In the genomic region with DNA sequence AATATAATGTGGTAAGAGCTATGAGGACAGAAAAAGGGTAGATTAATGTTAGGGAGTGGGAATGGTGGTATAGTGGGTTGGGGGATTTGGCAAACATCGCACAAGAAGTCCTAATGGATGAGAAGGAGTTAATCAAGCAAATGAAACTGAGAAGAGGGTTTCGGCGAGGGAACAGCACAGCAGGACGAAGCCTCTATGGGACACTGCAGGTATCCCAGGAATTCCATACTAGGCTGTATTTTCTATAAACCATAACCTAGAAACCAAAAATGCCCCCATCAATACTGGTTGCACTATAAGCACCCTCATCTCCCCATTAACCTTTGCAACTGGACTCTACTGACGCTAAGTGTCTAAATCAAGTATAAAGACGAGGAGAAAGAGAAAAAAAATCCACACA, we compare ENCODE assay signal across 23 cellular contexts. TPM values are rescaled to one million over a fixed set of nuclear protein-coding genes. Genes with fewer than 3 reads are reported as not detected.
DNase-seq lines count a peak whose midpoint lies in the region; ATAC-seq and TF ChIP-seq lines count a peak whose summit lies in the region.
"Had no signal": no experiment of that assay in that cellular context is flagged by ENCODE, and none has a peak within 500 bp of the region (broad histone marks: within the 10 kb centered on the region; RNA-seq: fewer than 3 reads in every experiment).

No MANE protein-coding gene starts in this region.

- TF ChIP-seq CTCF in natural killer cell (IDR thresholded peaks at IDR 0.05) (no peak), WTC11 (IDR thresholded peaks at IDR 0.05) (no peak)

- intact Hi-C loops in natural killer cell (cut with micrococcal nuclease): no loop called here

- peak overlapping the region; percentile 47 for H3K4me3 Mint-ChIP-seq in natural killer cell
- H3K4me3 Mint-ChIP-seq in natural killer cell treated with Interleukin-12 subunit alpha and Interleukin-12 subunit beta and Interleukin-15 and Interleukin-18, amount 100 ng/mL, for 72 hours: no peak overlapping the region
- no peak overlapping the region; the same call in 1 of the 2 replicates for H3K4me3 Mint-ChIP-seq in WTC11
- peak overlapping the region in 4 of 5 donors; percentile 4 to 30 (median 20) for H3K4me3 Mint-ChIP-seq in immature natural killer cell
- H3K4me3 Mint-ChIP-seq: CD4-positive, alpha-beta T cell had no signal

- H3K27me3 Mint-ChIP-seq in natural killer cell (ENCODE audit: low read depth in 2 of 2): no peaks in the 10 kb centered on the region
- H3K27me3 Mint-ChIP-seq in natural killer cell treated with Interleukin-12 subunit alpha and Interleukin-12 subunit beta and Interleukin-15 and Interleukin-18, amount 100 ng/mL, for 72 hours: no peaks in the 10 kb centered on the region
- peaks cover 3% of the 10 kb centered on the region; the same call in 1 of the 2 replicates for H3K27me3 Mint-ChIP-seq in WTC11 (ENCODE audit: low read depth)
- H3K27me3 Mint-ChIP-seq in immature natural killer cell (ENCODE audit: low read depth in 3 of 3): peaks cover 0 to 4% (median 0%) of the 10 kb centered on the region in 3 donors
- H3K27me3 Mint-ChIP-seq: CD4-positive, alpha-beta T cell had no signal

- ATAC-seq in natural killer cell (no peak), WTC11 (0 out of 2 replicates have a peak, but pooled peaks have one; percentile 15), GM21576 (IDR thresholded peaks at IDR 0.05; ENCODE audit: unreplicated experiment) (no peak), HG02973 (IDR thresholded peaks at IDR 0.05; ENCODE audit: unreplicated experiment) (no peak)
- no peak for ATAC-seq in natural killer cell treated with Interleukin-12 subunit alpha and Interleukin-12 subunit beta and Interleukin-15 and Interleukin-18, amount 100 ng/mL, for 72 hours
- ATAC-seq: GM12878, SK-N-SH treated with all-trans-retinoic acid at 6 μM for 48 hours had no signal

- no peaks in the 10 kb centered on the region for H3K36me3 Mint-ChIP-seq in natural killer cell
- H3K36me3 Mint-ChIP-seq in natural killer cell treated with Interleukin-12 subunit alpha and Interleukin-12 subunit beta and Interleukin-15 and Interleukin-18, amount 100 ng/mL, for 72 hours: peaks cover 6% of the 10 kb centered on the region
- peaks cover 7% of the 10 kb centered on the region for H3K36me3 Mint-ChIP-seq in WTC11
- H3K36me3 Mint-ChIP-seq in immature natural killer cell: peaks cover 0 to 5% (median 4%) of the 10 kb centered on the region in 3 donors

- POLR2A ChIA-PET in WTC11 (lab: Charles Lee): interaction anchor here (0.6 kb wide), 1 partner anchor 131 kb away, joined by 5 read pairs; no protein-coding TSS in a partner anchor

- peak overlapping the region; percentile 29 for H3K27ac Mint-ChIP-seq in natural killer cell
- H3K27ac Mint-ChIP-seq in natural killer cell treated with Interleukin-12 subunit alpha and Interleukin-12 subunit beta and Interleukin-15 and Interleukin-18, amount 100 ng/mL, for 72 hours: no peak overlapping the region
- H3K27ac Mint-ChIP-seq in WTC11: peak overlapping the region; percentile 24
- peak overlapping the region in 4 of 6 donors; percentile 15 to 56 (median 32) for H3K27ac Mint-ChIP-seq in immature natural killer cell
- H3K27ac Mint-ChIP-seq: CD4-positive, alpha-beta T cell had no signal

- H3K9me3 Mint-ChIP-seq in natural killer cell: no peaks in the 10 kb centered on the region
- H3K9me3 Mint-ChIP-seq in natural killer cell treated with Interleukin-12 subunit alpha and Interleukin-12 subunit beta and Interleukin-15 and Interleukin-18, amount 100 ng/mL, for 72 hours: no peaks in the 10 kb centered on the region
- no peaks in the 10 kb centered on the region for H3K9me3 Mint-ChIP-seq in WTC11
- no peaks in the 10 kb centered on the region for H3K9me3 Mint-ChIP-seq in immature natural killer cell
- H3K9me3 Mint-ChIP-seq: CD4-positive, alpha-beta T cell had no signal

- CTCF ChIA-PET in WTC11 (lab: Charles Lee): no interaction called here

- DNase-seq in natural killer cell (no peak), WTC11 (ENCODE audit: low spot score) (no peak), immature natural killer cell (no peak), NCI-H2081 (lab: John Stamatoyannopoulos, UW) (no peak), NCI-H1417 (lab: John Stamatoyannopoulos, UW) (no peak)
- no peak for DNase-seq in natural killer cell treated with Interleukin-12 subunit alpha and Interleukin-12 subunit beta and Interleukin-15 and Interleukin-18, amount 100 ng/mL, for 72 hours (ENCODE audit: low spot score)
- DNase-seq: CD4-positive, alpha-beta T cell; COR-L47; DMS 273 treated with DMSO at 0.1 percent for 48 hours; DND-41; GOT3; KG1; NCI-H1105; NCI-H2029 treated with DMSO at 0.1 percent for 48 hours; NCI-H2171; NCI-H345; NCI-H524; NCI-H774; Peyer's patch had no signal

- peaks cover 61 to 63% of the 10 kb centered on the region in 2 donors for H3K4me1 Mint-ChIP-seq in natural killer cell
- H3K4me1 Mint-ChIP-seq in natural killer cell treated with Interleukin-12 subunit alpha and Interleukin-12 subunit beta and Interleukin-15 and Interleukin-18, amount 100 ng/mL, for 72 hours (ENCODE audit: low read depth in 2 of 2): peaks cover 38 to 59% of the 10 kb centered on the region in 2 donors
- H3K4me1 Mint-ChIP-seq in WTC11: peaks cover 84% of the 10 kb centered on the region
- peaks cover 80 to 94% of the 10 kb centered on the region in 2 donors for H3K4me1 Mint-ChIP-seq in immature natural killer cell

TF ChIP-seq in WTC11, 78 proteins besides CTCF, POLR2A, EP300 and RAD21 (continues in another document):
- TF ChIP-seq RORB (CRISPR knock-in tag; IDR thresholded peaks at IDR 0.05): no peak
- TF ChIP-seq ATF3 (CRISPR knock-in tag; conservative IDR thresholded peaks at IDR 0.05): no peak
- no peak for TF ChIP-seq ESRRA (CRISPR knock-in tag; IDR thresholded peaks at IDR 0.05; ENCODE audit: borderline replicate concordance)
- TF ChIP-seq ATF1 (CRISPR knock-in tag; IDR thresholded peaks at IDR 0.05): no peak
- no peak for TF ChIP-seq MYBL2 (CRISPR knock-in tag; IDR thresholded peaks at IDR 0.05)
- TF ChIP-seq ELF4 (CRISPR knock-in tag; IDR thresholded peaks at IDR 0.05; ENCODE audit: low read depth): no peak
- TF ChIP-seq ZNF425 (CRISPR knock-in tag; conservative IDR thresholded peaks at IDR 0.05): no peak
- TF ChIP-seq NFYB (CRISPR knock-in tag; conservative IDR thresholded peaks at IDR 0.05; ENCODE audit: low read depth): no peak
- no peak for TF ChIP-seq ZMAT4 (CRISPR knock-in tag; IDR thresholded peaks at IDR 0.05)
- TF ChIP-seq TEAD1 (CRISPR knock-in tag; IDR thresholded peaks at IDR 0.05): no peak
- TF ChIP-seq HMGA2 (CRISPR knock-in tag; IDR thresholded peaks at IDR 0.05): no peak
- TF ChIP-seq, protein P1, sequence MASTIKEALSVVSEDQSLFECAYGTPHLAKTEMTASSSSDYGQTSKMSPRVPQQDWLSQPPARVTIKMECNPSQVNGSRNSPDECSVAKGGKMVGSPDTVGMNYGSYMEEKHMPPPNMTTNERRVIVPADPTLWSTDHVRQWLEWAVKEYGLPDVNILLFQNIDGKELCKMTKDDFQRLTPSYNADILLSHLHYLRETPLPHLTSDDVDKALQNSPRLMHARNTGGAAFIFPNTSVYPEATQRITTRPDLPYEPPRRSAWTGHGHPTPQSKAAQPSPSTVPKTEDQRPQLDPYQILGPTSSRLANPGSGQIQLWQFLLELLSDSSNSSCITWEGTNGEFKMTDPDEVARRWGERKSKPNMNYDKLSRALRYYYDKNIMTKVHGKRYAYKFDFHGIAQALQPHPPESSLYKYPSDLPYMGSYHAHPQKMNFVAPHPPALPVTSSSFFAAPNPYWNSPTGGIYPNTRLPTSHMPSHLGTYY (CRISPR knock-in tag; IDR thresholded peaks at IDR 0.05): no peak
- TF ChIP-seq RELA (CRISPR knock-in tag; IDR thresholded peaks at IDR 0.05; ENCODE audit: borderline replicate concordance): no peak
- no peak for TF ChIP-seq TEAD4 (CRISPR knock-in tag; IDR thresholded peaks at IDR 0.05)
- TF ChIP-seq EMX1 (CRISPR knock-in tag; IDR thresholded peaks at IDR 0.05): no peak

RNA-seq across cellular contexts. Expression of gene WDFY1, which starts 10.3 kb away (rescaled TPM):
- 10 to 100 TPM; 90.2 to 96.2 (median 92.0) TPM for total RNA-seq in natural killer cell
- total RNA-seq in natural killer cell treated with Interleukin-12 subunit alpha and Interleukin-12 subunit beta and Interleukin-15 and Interleukin-18, amount 100 ng/mL, for 72 hours: 10 to 100 TPM; 12.0 to 20.3 TPM
- 63.7 to 67.3 TPM (median 66.0 TPM) in 3 replicates for total RNA-seq in WTC11 (2021)
- polyA plus RNA-seq in immature natural killer cell: 10 to 100 TPM; 39.3 to 58.8 (median 51.0) TPM

RNA-seq across cellular contexts. Expression of gene MRPL44, which starts 22.4 kb away (rescaled TPM):
- total RNA-seq in natural killer cell (10 to 100 TPM; 27.6 to 35.1 (median 31.0) TPM), WTC11 (2021) (47.6 to 55.3 TPM (median 50.5 TPM) in 3 replicates)
- 10 to 100 TPM; 29.0 to 29.1 TPM for total RNA-seq in natural killer cell treated with Interleukin-12 subunit alpha and Interleukin-12 subunit beta and Interleukin-15 and Interleukin-18, amount 100 ng/mL, for 72 hours
- polyA plus RNA-seq in immature natural killer cell: 10 to 100 TPM; 25.3 to 39.6 (median 36.4) TPM

Comparison
In these comparisons a context has a peak if more than half of its experiments do, and no peak if none do; other contexts are left out.
1. H3K27ac Mint-ChIP-seq: peak in natural killer cell (2 of 2), WTC11 (single experiment) and immature natural killer cell (4 of 6); none in natural killer cell treated with Interleukin-12 subunit alpha and Interleukin-12 subunit beta and Interleukin-15 and Interleukin-18, amount 100 ng/mL, for 72 hours (0 of 2).
2. H3K4me3 Mint-ChIP-seq: peak in natural killer cell (single experiment) and immature natural killer cell (4 of 5); none in natural killer cell treated with Interleukin-12 subunit alpha and Interleukin-12 subunit beta and Interleukin-15 and Interleukin-18, amount 100 ng/mL, for 72 hours (single experiment) and WTC11 (single experiment).